9 cellular contexts compared by ENCODE assay signal in genomic region chrX:103081051-103081450, GRCh38. TPM values are rescaled to one million over a fixed set of nuclear protein-coding genes. Genes with fewer than 3 reads are reported as not detected.
"Had no signal": no experiment of that assay in that cellular context is flagged by ENCODE, and none has a peak within 500 bp of the region (broad histone marks: within the 10 kb centered on the region; RNA-seq: fewer than 3 reads in every experiment).

No MANE protein-coding gene starts in this region.

- DNase-seq: GDM1, GF-D8 had no signal

- H3K4me3 ChIP-seq: GM12878 had no signal

- ATAC-seq: GM12878 had no signal

- FAIRE-seq: G401.6, GM12878, GM12891, GM12892, GM18507, GM19239 had no signal

RNA-seq across cellular contexts. Expression of gene NXF3, which starts 11.9 kb away (rescaled TPM):
- total RNA-seq: G401, GM12878 had no signal

RNA-seq across cellular contexts. Expression of gene BEX1, which starts 17.1 kb away (rescaled TPM):
- total RNA-seq: GM12878 had no signal
